ENCODE assay signal across 9 cellular contexts in the genomic region with DNA sequence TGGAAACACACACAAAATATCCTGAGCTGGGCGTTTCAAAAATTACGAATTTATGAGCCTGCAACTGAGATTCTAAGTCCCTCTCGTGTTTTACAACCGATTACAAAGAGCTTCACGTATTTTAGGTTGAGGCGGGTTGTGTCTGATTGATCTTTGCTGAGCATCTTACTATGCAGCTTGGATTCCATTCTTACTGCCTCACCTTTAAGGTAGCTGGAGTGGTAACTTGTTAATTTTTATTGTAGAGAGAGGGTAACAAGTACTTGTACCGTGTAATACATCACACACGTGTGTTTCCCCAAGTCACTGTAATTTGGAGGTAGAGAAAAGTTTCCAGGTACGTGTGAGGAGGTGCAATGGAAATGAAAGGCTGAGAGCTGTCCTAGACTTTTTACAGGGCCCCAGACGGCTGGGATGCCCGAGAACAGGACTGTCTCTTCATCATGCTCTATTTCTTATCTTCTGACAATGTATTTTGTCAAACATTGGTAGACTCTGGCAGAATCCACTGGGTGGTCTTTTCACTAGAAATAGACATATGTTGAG.
DNase-seq lines count a peak whose midpoint lies in the region; ATAC-seq and TF ChIP-seq lines count a peak whose summit lies in the region.
"Had no signal": no experiment of that assay in that cellular context is flagged by ENCODE, and none has a peak within 500 bp of the region (broad histone marks: within the 10 kb centered on the region; RNA-seq: fewer than 3 reads in every experiment).

No MANE protein-coding gene starts in this region.

- no peak overlapping the region for H3K27ac ChIP-seq in dorsolateral prefrontal cortex
- H3K27ac ChIP-seq in effector memory CD4-positive, alpha-beta T cell (ENCODE audit: insufficient read depth, low read length, poor library complexity, severe bottlenecking) = no peak overlapping the region

- TF ChIP-seq CTCF in dorsolateral prefrontal cortex (IDR thresholded peaks at IDR 0.05 in 54 of 56, conservative IDR thresholded peaks at IDR 0.05 in 2 of 56; ENCODE audit: low read depth in 1 of 56, partially characterized antibody in 56 of 56) (no peak), GM10248 (IDR thresholded peaks at IDR 0.05; ENCODE audit: control extremely low read depth, extremely low read depth, low read depth, missing control alignments) (no peak)

- H3K4me1 ChIP-seq in neuron (ENCODE audit: insufficient read depth, low read length) = peaks cover 26% of the 10 kb centered on the region
- no peaks in the 10 kb centered on the region for H3K4me1 ChIP-seq in effector memory CD4-positive, alpha-beta T cell (ENCODE audit: control insufficient read depth, insufficient read depth, low read length, poor library complexity, severe bottlenecking)

- POLR2A ChIA-PET in GM10248 (lab: Yijun Ruan, JAX) = no interaction called here

- H3K27me3 ChIP-seq in dorsolateral prefrontal cortex (peaks cover 0 to 100% (median 77%) of the 10 kb centered on the region in 45 donors), neuron (ENCODE audit: insufficient read depth, low read length) (no peaks in the 10 kb centered on the region)
- peaks cover 17% of the 10 kb centered on the region for H3K27me3 ChIP-seq in effector memory CD4-positive, alpha-beta T cell (replicated peaks; ENCODE audit: control insufficient read depth, insufficient read depth, low read length, poor library complexity, severe bottlenecking)

- DNase-seq in DMS153 (lab: John Stamatoyannopoulos, UW) (peak; percentile 5), KBM-7 (peak; percentile 5), dorsolateral prefrontal cortex (no peak), NCI-H2029 treated with DMSO at 0.1 percent for 48 hours (lab: John Stamatoyannopoulos, UW) (no peak), GM10248 (ENCODE audit: extremely low spot score) (no peak)
- DNase-seq in effector memory CD4-positive, alpha-beta T cell = no peak
- DNase-seq: NCI-H2029 had no signal

- CTCF ChIA-PET in GM10248 (lab: Yijun Ruan, JAX) = no interaction called here

- H3K4me3 ChIP-seq in dorsolateral prefrontal cortex = peak overlapping the region in 56 of 59 donors; percentile 26 to 78 (median 59)
- peak overlapping the region; percentile 90 for H3K4me3 ChIP-seq in neuron (ENCODE audit: low read length)
- no peak overlapping the region for H3K4me3 ChIP-seq in effector memory CD4-positive, alpha-beta T cell (ENCODE audit: insufficient read depth, low read depth, low read length, poor library complexity, severe bottlenecking)

- H3K36me3 ChIP-seq in neuron (ENCODE audit: insufficient read depth, low read length) = peaks cover 3% of the 10 kb centered on the region
- H3K36me3 ChIP-seq in effector memory CD4-positive, alpha-beta T cell (ENCODE audit: control insufficient read depth, insufficient read depth, low read length) = no peaks in the 10 kb centered on the region

- in situ Hi-C loops in KBM-7 (cut with MboI; ENCODE audit: low pct_unique_long_range_greater_than_20kb, low sequenced_read_pairs) = no loop called here

- ATAC-seq in esophagus mucosa = no peak

- peaks cover 6% of the 10 kb centered on the region for H3K9me3 ChIP-seq in neuron (ENCODE audit: low read length)
- no peaks in the 10 kb centered on the region for H3K9me3 ChIP-seq in effector memory CD4-positive, alpha-beta T cell (ENCODE audit: control insufficient read depth, low read length)

- H2AFZ ChIP-seq in neuron (ENCODE audit: low read depth, low read length) = peak overlapping the region; percentile 60

- intact Hi-C loops in dorsolateral prefrontal cortex (cut with DNase I) = no loop called here

Comparison
In these comparisons a context has a peak if more than half of its experiments do, and no peak if none do; other contexts are left out.
1. DNase-seq: peak in DMS153 (single experiment) and KBM-7 (single experiment); none in dorsolateral prefrontal cortex (0 of 10), NCI-H2029 treated with DMSO at 0.1 percent for 48 hours (single experiment), GM10248 (single experiment) and effector memory CD4-positive, alpha-beta T cell (0 of 3).